7 cellular contexts compared by ENCODE assay signal in the genomic region with DNA sequence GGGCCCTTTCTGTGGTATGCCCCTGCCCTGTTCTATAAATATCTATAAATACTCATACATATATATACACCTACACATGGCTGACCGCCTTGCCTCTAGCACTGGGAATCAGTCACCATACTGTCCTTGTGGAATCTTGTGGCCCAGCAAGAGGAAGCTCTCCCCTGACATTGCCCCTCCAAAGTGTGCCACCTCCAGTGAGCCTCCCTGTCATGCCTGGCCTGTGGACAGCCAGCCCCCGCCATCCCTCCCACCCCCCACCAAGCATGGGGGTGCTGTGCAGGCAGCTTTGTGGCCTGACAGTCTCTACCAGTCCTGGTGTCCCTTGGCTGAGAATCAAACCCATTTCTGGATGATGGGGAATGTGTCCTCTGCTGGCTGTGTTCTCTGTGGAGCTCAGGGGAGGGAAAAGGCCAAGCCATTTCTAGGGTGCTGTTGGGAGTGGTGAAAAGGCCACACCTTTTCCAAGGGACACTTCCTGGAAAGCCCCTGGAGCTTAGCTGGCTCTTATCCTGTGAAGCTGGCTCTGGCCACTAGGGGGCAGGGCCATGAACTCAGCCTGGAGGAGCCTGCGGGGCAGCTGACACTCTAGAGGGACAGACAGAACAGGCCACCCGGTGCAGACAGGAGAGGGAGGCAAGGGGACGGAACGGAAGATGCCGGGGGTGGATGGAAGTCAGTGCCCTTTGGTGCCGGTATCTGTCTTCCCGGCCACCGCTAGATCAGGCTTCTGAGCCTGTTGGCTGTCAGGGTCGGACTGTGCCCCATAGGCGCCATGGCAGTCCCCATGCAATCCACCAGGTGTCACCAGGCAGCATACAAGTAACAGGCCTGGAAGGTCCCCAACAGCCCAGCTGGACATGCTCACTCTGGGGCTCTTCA.
DNase-seq lines count a peak whose midpoint lies in the region; ATAC-seq, FAIRE-seq and TF ChIP-seq lines count a peak whose summit lies in the region.
"Not testable (repeated sequence)": the region's sequence is repeated elsewhere in the genome, so short reads cannot be mapped to it uniquely, and the experiment has no call there.

No MANE protein-coding gene starts in this region.

- H3K27ac ChIP-seq in right lobe of liver (peak overlapping the region in 1 of 3 donors; percentile 68), spleen (peak overlapping the region in 5 of 8 donors; percentile 46 to 70 (median 58))

- ATAC-seq in SK-N-SH treated with all-trans-retinoic acid at 6 μM for 48 hours (peak; percentile 72), right lobe of liver (peak; percentile 67 to 79 (median 76))

- intact Hi-C loops in right lobe of liver (cut with DNase I); spleen (cut with DNase I; ENCODE audit: low total_unique reads): not testable (repeated sequence)

- not testable (repeated sequence) for H3K27me3 ChIP-seq in right lobe of liver
- peaks cover 0 to 16% (median 0%) of the 10 kb centered on the region in 7 donors for H3K27me3 ChIP-seq in spleen (replicated peaks in 1 of 7)

- H3K4me3 ChIP-seq in epithelial cell of esophagus (ENCODE audit: low read length) (peak overlapping the region; percentile 34), right lobe of liver (peak overlapping the region; percentile 21 to 48 (median 28)), spleen (peak overlapping the region in 4 of 8 donors; percentile 24 to 67 (median 35))

- peak; percentile 77 for FAIRE-seq in GM12892 (lab: Jason Lieb, UNC)

- whole genome bisulfite sequencing in right lobe of liver (ENCODE audit: insufficient coverage, low coverage, low lambda C conversion rate, missing lambda C conversion rate): 3% methylated on average over 8 of the region's 12 CpGs
- WGBS in spleen, 5 donors: 10 to 19% (median 12%) methylated on average over 8 to 12 of the region's 12 CpGs

- not testable (repeated sequence) for H3K9me3 ChIP-seq in right lobe of liver, spleen

- not testable (repeated sequence) for H3K4me1 ChIP-seq in right lobe of liver, spleen

- not testable (repeated sequence) for TF ChIP-seq POLR2A in GM12892 (IDR thresholded peaks at IDR 0.05; ENCODE audit: low read depth, low read length); right lobe of liver (IDR thresholded peaks at IDR 0.05); spleen (IDR thresholded peaks at IDR 0.05)

- DNase-seq in GM12892 (ENCODE audit: insufficient read length): not testable (repeated sequence)
- peak; percentile 17 for DNase-seq in NCI-H1092 (lab: John Stamatoyannopoulos, UW)
- DNase-seq in activated T-helper 1 cell treated with anti-CD3 and anti-CD28 coated beads, Interleukin-2, amount 50 U/mL, for 16 hours (ENCODE audit: low read depth in 1 of 2, low spot score in 1 of 2): peak; percentile 50 to 55
- peak; percentile 82 for DNase-seq in epithelial cell of esophagus (ENCODE audit: low read depth)
- DNase-seq in right lobe of liver: peak; percentile 82 to 87 (median 84)
- DNase-seq in spleen: peak; percentile 90

- not testable (repeated sequence) for H3K36me3 ChIP-seq in right lobe of liver, spleen

- TF ChIP-seq CTCF in epithelial cell of esophagus (IDR thresholded peaks at IDR 0.05; ENCODE audit: insufficient read depth, low read depth, low read length, missing control alignments): peak; percentile 54
- peak; percentile 67 to 86 (median 77) for TF ChIP-seq CTCF in right lobe of liver (IDR thresholded peaks at IDR 0.05)
- TF ChIP-seq CTCF in spleen (IDR thresholded peaks at IDR 0.05 in 8 of 11, conservative IDR thresholded peaks at IDR 0.05 in 3 of 11): peak; percentile 55 to 92 (median 88)
